Comparison of ENCODE assay signal across 2 cellular contexts in genomic region chr7:39909526-39909925, GRCh38.
TF ChIP-seq lines count a peak whose summit lies in the region.

No MANE protein-coding gene starts in this region.

TF ChIP-seq in GM23338, 12 proteins besides CTCF, POLR2A, EP300 and RAD21:
- TF ChIP-seq ZNF462 (CRISPR knock-in tag; IDR thresholded peaks at IDR 0.05) (no peak), NANOG (IDR thresholded peaks at IDR 0.05; ENCODE audit: borderline replicate concordance) (no peak), JUNB (IDR thresholded peaks at IDR 0.05; ENCODE audit: unreplicated experiment) (no peak), EZH2phosphoT487 (IDR thresholded peaks at IDR 0.05; ENCODE audit: unreplicated experiment) (no peak), ZNF114 (CRISPR knock-in tag; IDR thresholded peaks at IDR 0.05) (no peak), POLR2AphosphoS5 (IDR thresholded peaks at IDR 0.05; ENCODE audit: low read depth) (no peak), ZNF331 (CRISPR knock-in tag; IDR thresholded peaks at IDR 0.05; ENCODE audit: low read depth) (no peak), CREB1 (CRISPR knock-in tag; IDR thresholded peaks at IDR 0.05; ENCODE audit: low read depth) (no peak)

TF ChIP-seq in H1, 55 proteins besides CTCF, POLR2A, EP300 and RAD21:
- TF ChIP-seq SAP30 (IDR thresholded peaks at IDR 0.05; ENCODE audit: insufficient read depth, insufficient replicate concordance, low read length) = no peak
- no peak for TF ChIP-seq SUZ12 (IDR thresholded peaks at IDR 0.05; ENCODE audit: low read length)
- no peak for TF ChIP-seq RFX5 (IDR thresholded peaks at IDR 0.05; ENCODE audit: borderline replicate concordance, low read depth, low read length)
- no peak for TF ChIP-seq SP1 (IDR thresholded peaks at IDR 0.05; ENCODE audit: low read depth, low read length)
- TF ChIP-seq TBP (IDR thresholded peaks at IDR 0.05; ENCODE audit: low read depth, low read length) = no peak
- TF ChIP-seq MAX (IDR thresholded peaks at IDR 0.05) = no peak
- no peak for TF ChIP-seq PHF8 (conservative IDR thresholded peaks at IDR 0.05; ENCODE audit: low read depth, low read length)
- TF ChIP-seq KDM4A (IDR thresholded peaks at IDR 0.05; ENCODE audit: low read depth, low read length, severe bottlenecking) = no peak
- no peak for TF ChIP-seq ATF3 (IDR thresholded peaks at IDR 0.05; ENCODE audit: insufficient read depth, low read depth, low read length)
- no peak for TF ChIP-seq SIN3A (conservative IDR thresholded peaks at IDR 0.05 in 1 of 2, IDR thresholded peaks at IDR 0.05 in 1 of 2; ENCODE audit: low read depth in 1 of 2, low read length in 2 of 2)
- no peak for TF ChIP-seq HDAC2 (IDR thresholded peaks at IDR 0.05; ENCODE audit: borderline replicate concordance in 1 of 2, low read depth in 2 of 2, low read length in 2 of 2)
- TF ChIP-seq RXRA (IDR thresholded peaks at IDR 0.05; ENCODE audit: insufficient read depth, low read depth, low read length) = no peak
- TF ChIP-seq ZNF274 (IDR thresholded peaks at IDR 0.05; ENCODE audit: borderline replicate concordance, extremely low read depth, low read length) = no peak
- no peak for TF ChIP-seq POLR2AphosphoS5 (IDR thresholded peaks at IDR 0.05; ENCODE audit: low read depth, low read length)
- TF ChIP-seq NANOG (IDR thresholded peaks at IDR 0.05; ENCODE audit: insufficient read depth, low read depth, low read length, poor library complexity, severe bottlenecking) = no peak
- no peak for TF ChIP-seq KDM5A (IDR thresholded peaks at IDR 0.05; ENCODE audit: low read length)
- no peak for TF ChIP-seq KDM1A (IDR thresholded peaks at IDR 0.05; ENCODE audit: borderline replicate concordance, low read length)
